ENCODE assay signal across 20 cellular contexts in genomic region chr10:5497948-5498730, GRCh38. TPM values are rescaled to one million over a fixed set of nuclear protein-coding genes. Genes with fewer than 3 reads are reported as not detected.
"Had no signal": no experiment of that assay in that cellular context is flagged by ENCODE, and none has a peak within 500 bp of the region (broad histone marks: within the 10 kb centered on the region; RNA-seq: fewer than 3 reads in every experiment).

No MANE protein-coding gene starts in this region.

- H3K27me3 ChIP-seq: brain microvascular endothelial cell, neural progenitor cell, ovary, transverse colon had no signal

- H3K4me3 Mint-ChIP-seq: activated naive CD4-positive, alpha-beta T cell treated with anti-CD3 and anti-CD28 coated beads for 36 hours; activated T-helper 17 cell treated with anti-CD3 and anti-CD28 coated beads, Interleukin-2, amount 50 U/mL, for 72 hours; naive thymus-derived CD4-positive, alpha-beta T cell; neural progenitor cell had no signal

- H3K4me1 Mint-ChIP-seq: activated T-helper 17 cell treated with anti-CD3 and anti-CD28 coated beads, Interleukin-2, amount 50 U/mL, for 72 hours had no signal

- H3K4me3 ChIP-seq: left ventricle myocardium inferior, neural progenitor cell, ovary, transverse colon had no signal

- H3K36me3 Mint-ChIP-seq: naive thymus-derived CD4-positive, alpha-beta T cell; neural progenitor cell had no signal

- H3K27ac Mint-ChIP-seq: activated naive CD4-positive, alpha-beta T cell treated with anti-CD3 and anti-CD28 coated beads for 36 hours; activated T-helper 17 cell treated with anti-CD3 and anti-CD28 coated beads, Interleukin-2, amount 50 U/mL, for 72 hours; naive thymus-derived CD4-positive, alpha-beta T cell; neural progenitor cell had no signal

- H3K36me3 ChIP-seq: brain microvascular endothelial cell, left ventricle myocardium inferior, neural progenitor cell, ovary, transverse colon had no signal

- H3K9me3 Mint-ChIP-seq: activated naive CD4-positive, alpha-beta T cell treated with anti-CD3 and anti-CD28 coated beads for 36 hours; activated T-helper 17 cell treated with anti-CD3 and anti-CD28 coated beads, Interleukin-2, amount 50 U/mL, for 72 hours; neural progenitor cell had no signal

- H2AFZ ChIP-seq: neural progenitor cell had no signal

- H3K27ac ChIP-seq: brain microvascular endothelial cell, left ventricle myocardium inferior, neural progenitor cell, ovary, transverse colon had no signal

- H3K4me1 ChIP-seq: left ventricle myocardium inferior had no signal

- H3K4me2 ChIP-seq: neural progenitor cell had no signal

- ATAC-seq: activated T-helper 17 cell treated with anti-CD3 and anti-CD28 coated beads, Interleukin-2, amount 50 U/mL, for 72 hours; naive thymus-derived CD4-positive, alpha-beta T cell had no signal

- DNase-seq: activated CD4-positive, alpha-beta T cell treated with anti-CD3 and anti-CD28 coated beads, Interleukin-2, amount 50 U/mL, for 4 hours; activated naive CD4-positive, alpha-beta T cell treated with anti-CD3 and anti-CD28 coated beads for 36 hours; activated T-cell treated with anti-CD3 and anti-CD28 coated beads, Interleukin-2, amount 50 U/mL, for 1 hour; anterior cingulate cortex; brain microvascular endothelial cell; cortex of kidney; effector CD4-positive, alpha-beta T cell; left ventricle myocardium inferior; mesenchymal stem cell; naive thymus-derived CD4-positive, alpha-beta T cell; stimulated activated CD8-positive, alpha-beta memory T cell treated with anti-CD3 and anti-CD28 coated beads, Interleukin-4, amount 100 ng/mL, for 48 hours; stimulated activated naive CD4-positive, alpha-beta T cell; T-helper 2 cell; transverse colon had no signal

- H3K9me3 ChIP-seq: left ventricle myocardium inferior, ovary, transverse colon had no signal

RNA-seq across cellular contexts. Expression of gene CALML5, which starts 1.2 kb away (rescaled TPM):
- total RNA-seq: activated naive CD4-positive, alpha-beta T cell treated with anti-CD3 and anti-CD28 coated beads for 36 hours; activated T-helper 17 cell treated with anti-CD3 and anti-CD28 coated beads, Interleukin-2, amount 50 U/mL, for 72 hours; frontal cortex; kidney epithelial cell; left ventricle myocardium inferior; mucosa of gallbladder; naive thymus-derived CD4-positive, alpha-beta T cell; transverse colon had no signal
- polyA plus RNA-seq: naive thymus-derived CD4-positive, alpha-beta T cell; ovary had no signal

RNA-seq across cellular contexts. Expression of gene CALML3, which starts 26.6 kb away (rescaled TPM):
- total RNA-seq: activated naive CD4-positive, alpha-beta T cell treated with anti-CD3 and anti-CD28 coated beads for 36 hours; activated T-helper 17 cell treated with anti-CD3 and anti-CD28 coated beads, Interleukin-2, amount 50 U/mL, for 72 hours; kidney epithelial cell; left ventricle myocardium inferior; mucosa of gallbladder; naive thymus-derived CD4-positive, alpha-beta T cell; transverse colon had no signal
- polyA plus RNA-seq: naive thymus-derived CD4-positive, alpha-beta T cell had no signal
